In the genomic region with DNA sequence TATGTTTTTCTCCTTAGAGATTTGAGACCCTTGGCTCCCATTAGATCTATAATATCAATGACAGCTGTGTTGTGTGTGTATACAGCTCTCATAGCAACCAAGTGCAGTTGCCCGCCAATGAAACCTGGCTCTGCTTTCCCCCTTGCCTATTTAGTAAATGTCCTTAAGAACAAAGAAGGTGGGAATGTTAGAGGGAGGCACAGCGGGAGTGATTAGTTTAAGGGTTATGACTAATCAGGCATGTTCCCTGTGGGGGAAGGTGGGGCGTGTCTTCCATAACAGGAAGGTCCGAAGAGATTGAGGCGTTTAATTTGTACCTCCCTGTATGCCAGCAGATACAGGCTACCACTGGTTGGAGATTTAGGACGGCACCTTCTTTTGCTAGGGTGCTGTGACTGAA, we compare ENCODE assay signal across 13 cellular contexts.
DNase-seq lines count a peak whose midpoint lies in the region; ATAC-seq and TF ChIP-seq lines count a peak whose summit lies in the region.
"Had no signal": no experiment of that assay in that cellular context is flagged by ENCODE, and none has a peak within 500 bp of the region (broad histone marks: within the 10 kb centered on the region; RNA-seq: fewer than 3 reads in every experiment).

No MANE protein-coding gene starts in this region.

- peaks cover 10% of the 10 kb centered on the region for H3K4me1 ChIP-seq in adipocyte (ENCODE audit: control insufficient read depth, insufficient read depth, low read length)

- H3K4me1 Mint-ChIP-seq in type B pancreatic cell (ENCODE audit: unreplicated experiment), result peaks cover 16% of the 10 kb centered on the region

- H3K36me3 ChIP-seq in adipocyte (ENCODE audit: control insufficient read depth, insufficient read depth, low read length, severe bottlenecking), result no peaks in the 10 kb centered on the region
- H3K36me3 ChIP-seq: ovary had no signal

- no peaks in the 10 kb centered on the region for H3K36me3 Mint-ChIP-seq in type B pancreatic cell
- H3K36me3 Mint-ChIP-seq: stimulated activated memory B cell treated with anti-CD40 and anti-IgM and Interleukin-4, amounts not matched to agents 10 μg/mL and 1 μg/mL and 100 μg/mL, for 72 hours had no signal

- H3K9me3 ChIP-seq in adipocyte (ENCODE audit: control insufficient read depth, low read length), result no peaks in the 10 kb centered on the region
- H3K9me3 ChIP-seq: ovary had no signal

- H3K27me3 ChIP-seq in adipocyte (replicated peaks; ENCODE audit: control insufficient read depth, insufficient read depth, low read length), result no peaks in the 10 kb centered on the region
- H3K27me3 ChIP-seq: ovary had no signal

- H3K27me3 Mint-ChIP-seq in type B pancreatic cell, result no peaks in the 10 kb centered on the region
- H3K27me3 Mint-ChIP-seq: stimulated activated memory B cell treated with anti-CD40 and anti-IgM and Interleukin-4, amounts not matched to agents 10 μg/mL and 1 μg/mL and 100 μg/mL, for 72 hours had no signal

- H3K27ac Mint-ChIP-seq in type B pancreatic cell, result peak overlapping the region; percentile 40
- H3K27ac Mint-ChIP-seq: stimulated activated memory B cell treated with anti-CD40 and anti-IgM and Interleukin-4, amounts not matched to agents 10 μg/mL and 1 μg/mL and 100 μg/mL, for 72 hours had no signal

- ATAC-seq in left colon, result no peak
- ATAC-seq: Panc1; stimulated activated memory B cell treated with anti-CD40 and anti-IgM and Interleukin-4, amounts not matched to agents 10 μg/mL and 1 μg/mL and 100 μg/mL, for 72 hours had no signal

- H3K4me3 Mint-ChIP-seq in type B pancreatic cell, result no peak overlapping the region
- H3K4me3 Mint-ChIP-seq: stimulated activated memory B cell treated with anti-CD40 and anti-IgM and Interleukin-4, amounts not matched to agents 10 μg/mL and 1 μg/mL and 100 μg/mL, for 72 hours had no signal

- H3K4me3 ChIP-seq in adipocyte (ENCODE audit: low read length), result peak overlapping the region; percentile 35
- H3K4me3 ChIP-seq: ovary had no signal

- intact Hi-C loops in left colon (cut with DNase I, micrococcal nuclease), result loop anchor here in 1 of 2 donors (10.0 kb wide), 1 partner anchor 212 kb away; no protein-coding TSS in a partner anchor

- DNase-seq in NCI-H1105 treated with DMSO at 0.1 percent for 48 hours (lab: John Stamatoyannopoulos, UW), result peak; percentile 1
- no peak for DNase-seq in NCI-H1105 (lab: John Stamatoyannopoulos, UW)
- DNase-seq in adipocyte (ENCODE audit: low read depth), result peak; percentile 38
- peak; percentile 19 for DNase-seq in hepatic stellate cell (ENCODE audit: low spot score)
- DNase-seq in type B pancreatic cell (ENCODE audit: extremely low spot score, unreplicated experiment), result no peak
- DNase-seq in pons (ENCODE audit: low spot score), result no peak
- no peak for DNase-seq in Ammon's horn (ENCODE audit: low spot score)
- no peak for DNase-seq in left colon
- DNase-seq: ACHN; effector CD8-positive, alpha-beta T cell had no signal

- H3K9ac ChIP-seq in adipocyte (ENCODE audit: low read length), result no peak overlapping the region

- no peaks in the 10 kb centered on the region for H3K9me3 Mint-ChIP-seq in type B pancreatic cell
- H3K9me3 Mint-ChIP-seq: stimulated activated memory B cell treated with anti-CD40 and anti-IgM and Interleukin-4, amounts not matched to agents 10 μg/mL and 1 μg/mL and 100 μg/mL, for 72 hours had no signal

- TF ChIP-seq CTCF in type B pancreatic cell (conservative IDR thresholded peaks at IDR 0.05), result no peak

Comparison
In these comparisons a context has a peak if more than half of its experiments do, and no peak if none do; other contexts are left out.
1. DNase-seq: peak in NCI-H1105 treated with DMSO at 0.1 percent for 48 hours (single experiment), adipocyte (single experiment) and hepatic stellate cell (single experiment); none in NCI-H1105 (single experiment), type B pancreatic cell (single experiment), pons (single experiment), Ammon's horn (single experiment) and left colon (0 of 2).